Comparison of ENCODE assay signal across 12 cellular contexts in genomic region chr2:6922201-6922656, GRCh38. TPM values are rescaled to one million over a fixed set of nuclear protein-coding genes. Genes with fewer than 3 reads are reported as not detected.
DNase-seq lines count a peak whose midpoint lies in the region; ATAC-seq and TF ChIP-seq lines count a peak whose summit lies in the region.
"Had no signal": no experiment of that assay in that cellular context is flagged by ENCODE, and none has a peak within 500 bp of the region (broad histone marks: within the 10 kb centered on the region; RNA-seq: fewer than 3 reads in every experiment).

No MANE protein-coding gene starts in this region.

- DNase-seq in NCI-H2171 treated with DMSO at 0.1 percent for 48 hours (lab: John Stamatoyannopoulos, UW) (peak; percentile 15), NCI-H2171 (lab: John Stamatoyannopoulos, UW) (no peak), NB4 (ENCODE audit: low read depth) (peak; percentile 30), retina (peak; percentile 44), right atrium auricular region (ENCODE audit: low spot score) (no peak), NCI-H128 (lab: John Stamatoyannopoulos, UW; ENCODE audit: unreplicated experiment) (no peak), SW 1271 (lab: John Stamatoyannopoulos, UW) (no peak)
- DNase-seq: activated CD4-positive, alpha-beta T cell treated with anti-CD3 and anti-CD28 coated beads for 36 hours; GDM1; NCI-H2029 had no signal

- no peak for TF ChIP-seq POLR2A in NB4 (IDR thresholded peaks at IDR 0.05; ENCODE audit: extremely low read depth, insufficient read length)

- peak; percentile 85 for ATAC-seq in esophagus mucosa
- ATAC-seq: activated CD4-positive, alpha-beta T cell treated with anti-CD3 and anti-CD28 coated beads for 36 hours had no signal

- no peak for TF ChIP-seq CTCF in NB4 (IDR thresholded peaks at IDR 0.05; ENCODE audit: low read depth, low read length)
- no peak for TF ChIP-seq CTCF in right atrium auricular region (IDR thresholded peaks at IDR 0.05)

- no peaks in the 10 kb centered on the region for H3K36me3 ChIP-seq in right atrium auricular region

- no peaks in the 10 kb centered on the region for H3K27me3 ChIP-seq in right atrium auricular region

- no peaks in the 10 kb centered on the region for H3K9me3 ChIP-seq in right atrium auricular region

- no peak overlapping the region for H3K27ac ChIP-seq in right atrium auricular region

- peaks cover 0 to 45% of the 10 kb centered on the region in 2 donors for H3K4me1 ChIP-seq in right atrium auricular region

- H3K4me3 ChIP-seq in NB4 (ENCODE audit: low read depth, low read length) (no peak overlapping the region), right atrium auricular region (no peak overlapping the region)

RNA-seq across cellular contexts. Expression of gene RNF144A, which starts 5.0 kb away (rescaled TPM):
- 5.5 TPM for total RNA-seq in esophagus mucosa
- 10 to 100 TPM in 1 of 2 donors, 1 to 10 TPM in 1; 8.2 to 12.6 TPM for total RNA-seq in right atrium auricular region

RNA-seq across cellular contexts. Expression of gene RSAD2, which starts 44.7 kb away (rescaled TPM):
- total RNA-seq in esophagus mucosa (1.6 TPM), right atrium auricular region (1 to 10 TPM; 1.5 to 3.6 TPM)
- total RNA-seq: myocyte had no signal

RNA-seq across cellular contexts. Expression of gene CMPK2, which starts 56.5 kb away (rescaled TPM):
- total RNA-seq in esophagus mucosa (2.6 TPM), right atrium auricular region (1 to 10 TPM; 1.8 to 4.4 TPM)

Comparison
In these comparisons a context has a peak if more than half of its experiments do, and no peak if none do; other contexts are left out.
1. DNase-seq: peak in NCI-H2171 treated with DMSO at 0.1 percent for 48 hours (single experiment), NB4 (single experiment) and retina (single experiment); none in NCI-H2171 (single experiment), right atrium auricular region (single experiment), NCI-H128 (single experiment) and SW 1271 (0 of 2).